Comparison of ENCODE assay signal across 18 cellular contexts in the genomic region with DNA sequence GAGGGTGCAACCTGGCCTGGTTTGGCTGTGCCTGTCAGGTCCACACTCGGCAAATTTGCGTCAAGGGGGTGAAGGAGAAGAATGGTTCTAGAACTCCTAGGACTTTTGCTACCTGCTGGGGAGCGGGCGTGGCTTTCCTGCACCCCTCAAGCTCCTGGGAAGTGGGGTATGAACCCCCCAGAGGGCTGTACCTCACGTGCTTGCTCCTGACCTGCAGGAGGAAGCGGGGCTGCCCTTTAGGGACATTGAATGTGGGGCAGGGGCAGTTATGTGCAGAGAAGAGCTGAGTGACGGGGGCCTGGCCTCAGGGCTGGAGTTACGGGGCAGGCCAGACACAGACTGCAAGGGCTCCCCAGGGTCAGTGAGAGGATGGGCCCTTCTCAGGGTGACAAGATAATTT.
"Had no signal": no experiment of that assay in that cellular context is flagged by ENCODE, and none has a peak within 500 bp of the region (broad histone marks: within the 10 kb centered on the region; RNA-seq: fewer than 3 reads in every experiment).

No MANE protein-coding gene starts in this region.

- H3K27me3 ChIP-seq: body of pancreas, sigmoid colon had no signal

- H3K4me1 Mint-ChIP-seq: endodermal cell had no signal

- ATAC-seq: activated T-cell treated with anti-CD3 and anti-CD28 coated beads, Interleukin-2, amount 50 U/mL, for 4 hours; body of pancreas had no signal

- H3K27ac ChIP-seq: body of pancreas, epithelial cell of prostate, lower lobe of right lung, parathyroid adenoma, sigmoid colon, SK-N-MC, tibial artery had no signal

- H3K9me3 ChIP-seq: body of pancreas, lower lobe of right lung, tibial artery had no signal

- H3K4me3 Mint-ChIP-seq: activated CD4-positive, alpha-beta memory T cell treated with anti-CD3 and anti-CD28 coated beads, Interleukin-2, amount 10 ng/mL, durations not matched to agents 7 days and 5 days; activated T-cell treated with anti-CD3 and anti-CD28 coated beads, Interleukin-2, amount 50 U/mL, for 4 hours; endodermal cell had no signal

- H3K9ac ChIP-seq: parathyroid adenoma had no signal

- DNase-seq: activated CD4-positive, alpha-beta memory T cell treated with anti-CD3 and anti-CD28 coated beads, Interleukin-2, amount 10 ng/mL, durations not matched to agents 7 days and 5 days; activated CD4-positive, alpha-beta T cell treated with anti-CD3 and anti-CD28 coated beads for 48 hours; activated CD4-positive, CD25-positive, alpha-beta regulatory T cell; activated gamma-delta T cell treated with Interleukin-2 at 50 U/mL for 16 hours; activated T-cell treated with anti-CD3 and anti-CD28 coated beads, Interleukin-2, amount 50 U/mL, for 4 hours; body of pancreas; endodermal cell; foreskin fibroblast; hippocampal formation; lower lobe of right lung; sigmoid colon; stimulated activated CD4-positive, alpha-beta T cell treated with anti-CD3 and anti-CD28 coated beads, Interleukin-4, amount 100 ng/mL, for 24 hours; stimulated activated naive CD4-positive, alpha-beta T cell; substantia nigra; tibial artery had no signal

- H3K27ac Mint-ChIP-seq: endodermal cell had no signal

- H3K36me3 ChIP-seq: lower lobe of right lung, sigmoid colon, tibial artery had no signal

- H3K27me3 Mint-ChIP-seq: activated CD4-positive, alpha-beta memory T cell treated with anti-CD3 and anti-CD28 coated beads, Interleukin-2, amount 10 ng/mL, durations not matched to agents 7 days and 5 days had no signal

- H3K4me1 ChIP-seq: body of pancreas, lower lobe of right lung, parathyroid adenoma, sigmoid colon, tibial artery had no signal

- H3K9me3 Mint-ChIP-seq: activated CD4-positive, alpha-beta memory T cell treated with anti-CD3 and anti-CD28 coated beads, Interleukin-2, amount 10 ng/mL, durations not matched to agents 7 days and 5 days; activated T-cell treated with anti-CD3 and anti-CD28 coated beads, Interleukin-2, amount 50 U/mL, for 4 hours; endodermal cell had no signal

- H3K4me3 ChIP-seq: body of pancreas, lower lobe of right lung, sigmoid colon, SK-N-MC, tibial artery had no signal
